6 cellular contexts compared by ENCODE assay signal in the genomic region with DNA sequence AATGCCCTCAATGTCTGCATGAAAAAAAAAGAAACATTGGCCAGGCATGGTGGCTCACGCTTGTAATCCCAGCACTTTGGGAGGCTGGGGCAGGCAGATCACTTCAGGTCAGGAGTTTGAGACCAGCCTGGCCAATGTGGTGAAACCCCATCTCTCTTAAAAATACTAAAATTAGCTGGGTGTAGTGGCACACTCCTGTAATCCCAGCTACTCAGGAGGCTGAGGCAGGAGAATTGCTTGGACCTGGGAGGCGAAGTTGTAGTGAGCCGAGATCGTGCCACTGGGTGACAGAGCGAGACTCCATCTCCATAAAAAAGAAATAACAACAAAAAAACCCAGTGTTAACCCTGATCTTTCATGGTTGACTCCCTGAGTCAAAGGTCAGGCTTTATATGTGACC.
DNase-seq lines count a peak whose midpoint lies in the region; ATAC-seq and TF ChIP-seq lines count a peak whose summit lies in the region.
"Not testable (repeated sequence)": the region's sequence is repeated elsewhere in the genome, so short reads cannot be mapped to it uniquely, and the experiment has no call there.

No MANE protein-coding gene starts in this region.

- not testable (repeated sequence) for DNase-seq in effector memory CD8-positive, alpha-beta T cell; naive B cell; stimulated activated naive B cell treated with anti-CD40 and anti-IgM and Interleukin-4, amounts not matched to agents 10 μg/mL and 1 μg/mL and 100 μg/mL, for 72 hours

- peak overlapping the region; percentile 28 for H3K27ac Mint-ChIP-seq in activated naive CD8-positive, alpha-beta T cell
- H3K27ac Mint-ChIP-seq in effector memory CD8-positive, alpha-beta T cell, result peak overlapping the region; percentile 7 to 54
- H3K27ac Mint-ChIP-seq in naive B cell, result peak overlapping the region in 4 of 6 donors; percentile 5 to 91 (median 50)
- peak overlapping the region; percentile 38 for H3K27ac Mint-ChIP-seq in stimulated activated naive B cell treated with anti-CD40 and anti-IgM and Interleukin-4, amounts not matched to agents 10 μg/mL and 1 μg/mL and 100 μg/mL, for 72 hours

- H3K4me1 Mint-ChIP-seq in activated naive CD8-positive, alpha-beta T cell (ENCODE audit: low read depth); effector memory CD8-positive, alpha-beta T cell (ENCODE audit: low read depth in 2 of 2): not testable (repeated sequence)
- H3K4me1 Mint-ChIP-seq in naive B cell, result peaks cover 32 to 65% (median 46%) of the 10 kb centered on the region in 3 donors
- peaks cover 14 to 51% of the 10 kb centered on the region in 2 donors for H3K4me1 Mint-ChIP-seq in stimulated activated naive B cell treated with anti-CD40 and anti-IgM and Interleukin-4, amounts not matched to agents 10 μg/mL and 1 μg/mL and 100 μg/mL, for 72 hours

- H3F3A ChIP-seq in OCI-LY1 (ENCODE audit: insufficient read depth, low read length), result not testable (repeated sequence)

- not testable (repeated sequence) for H2AFZ ChIP-seq in OCI-LY1 (ENCODE audit: low read length)

- not testable (repeated sequence) for H3K79me2 ChIP-seq in OCI-LY1 (ENCODE audit: insufficient read depth, low read length)

- not testable (repeated sequence) for TF ChIP-seq CTCF in OCI-LY1 (IDR thresholded peaks at IDR 0.05; ENCODE audit: low read length)

- H3K36me3 Mint-ChIP-seq in activated naive CD8-positive, alpha-beta T cell; effector memory CD8-positive, alpha-beta T cell (ENCODE audit: insufficient read depth); naive B cell: not testable (repeated sequence)
- H3K36me3 Mint-ChIP-seq in stimulated activated naive B cell treated with anti-CD40 and anti-IgM and Interleukin-4, amounts not matched to agents 10 μg/mL and 1 μg/mL and 100 μg/mL, for 72 hours, result peaks cover 14 to 27% of the 10 kb centered on the region in 2 donors

- H4K20me1 ChIP-seq in OCI-LY1 (ENCODE audit: insufficient read depth, low read length), result not testable (repeated sequence)

- H3K9ac ChIP-seq in OCI-LY1 (ENCODE audit: low read length), result peak overlapping the region; percentile 74
- H3K9ac ChIP-seq in mucosa of rectum (ENCODE audit: low read depth in 1 of 2, low read length in 2 of 2), result not testable (repeated sequence)

- not testable (repeated sequence) for ATAC-seq in effector memory CD8-positive, alpha-beta T cell (replicated peaks); naive B cell (ENCODE audit: low read depth in 2 of 2); stimulated activated naive B cell treated with anti-CD40 and anti-IgM and Interleukin-4, amounts not matched to agents 10 μg/mL and 1 μg/mL and 100 μg/mL, for 72 hours (replicated peaks)

- not testable (repeated sequence) for H3K4me3 Mint-ChIP-seq in activated naive CD8-positive, alpha-beta T cell; effector memory CD8-positive, alpha-beta T cell; naive B cell; stimulated activated naive B cell treated with anti-CD40 and anti-IgM and Interleukin-4, amounts not matched to agents 10 μg/mL and 1 μg/mL and 100 μg/mL, for 72 hours

- not testable (repeated sequence) for H3K9me3 ChIP-seq in OCI-LY1 (ENCODE audit: low read length); mucosa of rectum (ENCODE audit: control insufficient read depth in 2 of 2, low read length in 2 of 2)

- not testable (repeated sequence) for H3K9me2 ChIP-seq in OCI-LY1 (ENCODE audit: low read depth, low read length)

- H3K4me3 ChIP-seq in OCI-LY1 (ENCODE audit: low read depth, low read length, poor library complexity, severe bottlenecking), result peak overlapping the region; percentile 10
- not testable (repeated sequence) for H3K4me3 ChIP-seq in mucosa of rectum (ENCODE audit: low read length in 2 of 2)

- not testable (repeated sequence) for H3K27me3 Mint-ChIP-seq in activated naive CD8-positive, alpha-beta T cell; effector memory CD8-positive, alpha-beta T cell; naive B cell; stimulated activated naive B cell treated with anti-CD40 and anti-IgM and Interleukin-4, amounts not matched to agents 10 μg/mL and 1 μg/mL and 100 μg/mL, for 72 hours

- not testable (repeated sequence) for H3K27me3 ChIP-seq in OCI-LY1 (ENCODE audit: insufficient read depth, low read length); mucosa of rectum (ENCODE audit: control insufficient read depth in 2 of 2, insufficient read depth in 2 of 2, low read length in 2 of 2)

- H3K4me1 ChIP-seq in OCI-LY1 (ENCODE audit: insufficient read depth, low read length, severe bottlenecking), result peaks cover 96% of the 10 kb centered on the region
- not testable (repeated sequence) for H3K4me1 ChIP-seq in mucosa of rectum (ENCODE audit: control insufficient read depth in 2 of 2, insufficient read depth in 2 of 2, low read length in 2 of 2)

- H3K27ac ChIP-seq in OCI-LY1 (ENCODE audit: low read depth, low read length, poor library complexity, severe bottlenecking) (peak overlapping the region; percentile 97), mucosa of rectum (ENCODE audit: low read depth in 2 of 2, low read length in 2 of 2) (peak overlapping the region; percentile 28 to 61)

- peak overlapping the region; percentile 71 for H3K4me2 ChIP-seq in OCI-LY1 (ENCODE audit: low read length)

- H3K9me3 Mint-ChIP-seq in activated naive CD8-positive, alpha-beta T cell (ENCODE audit: low read depth); effector memory CD8-positive, alpha-beta T cell; naive B cell; stimulated activated naive B cell treated with anti-CD40 and anti-IgM and Interleukin-4, amounts not matched to agents 10 μg/mL and 1 μg/mL and 100 μg/mL, for 72 hours: not testable (repeated sequence)

- H3K36me3 ChIP-seq in OCI-LY1 (ENCODE audit: insufficient read depth, low read length), result peaks cover 22% of the 10 kb centered on the region
- H3K36me3 ChIP-seq in mucosa of rectum (ENCODE audit: control insufficient read depth in 2 of 2, insufficient read depth in 2 of 2, low read length in 2 of 2), result not testable (repeated sequence)
